10 cellular contexts compared by ENCODE assay signal in the genomic region with DNA sequence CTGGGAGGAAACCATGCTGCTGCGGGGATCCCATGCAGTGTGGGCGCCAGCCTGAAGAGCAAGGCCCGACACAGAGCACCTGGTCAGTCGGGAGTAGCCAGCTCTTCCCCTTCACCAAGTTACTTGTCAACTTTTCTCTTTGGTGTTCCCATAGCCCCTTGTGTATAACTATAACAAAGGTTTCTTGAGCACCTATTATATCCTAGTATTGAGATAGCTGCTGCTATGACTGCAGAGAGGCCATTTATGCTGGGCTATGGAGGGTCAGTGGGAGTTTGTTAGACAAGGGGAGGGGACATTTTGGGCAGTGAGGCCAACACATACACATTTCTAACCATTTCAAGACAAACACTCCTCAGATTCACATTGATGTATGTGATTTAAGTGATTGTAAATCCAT. TPM values are rescaled to one million over a fixed set of nuclear protein-coding genes. Genes with fewer than 3 reads are reported as not detected.
DNase-seq lines count a peak whose midpoint lies in the region; ATAC-seq and TF ChIP-seq lines count a peak whose summit lies in the region.
"Had no signal": no experiment of that assay in that cellular context is flagged by ENCODE, and none has a peak within 500 bp of the region (broad histone marks: within the 10 kb centered on the region; RNA-seq: fewer than 3 reads in every experiment).

No MANE protein-coding gene starts in this region.

- peaks cover 93% of the 10 kb centered on the region for H3K4me1 Mint-ChIP-seq in activated naive CD4-positive, alpha-beta T cell treated with anti-CD3 and anti-CD28 coated beads, Interleukin-2, amount 10 ng/mL, durations not matched to agents 7 days and 5 days
- H3K4me1 Mint-ChIP-seq in brain = peaks cover 86% of the 10 kb centered on the region

- no peak for DNase-seq in activated naive CD4-positive, alpha-beta T cell treated with anti-CD3 and anti-CD28 coated beads, Interleukin-2, amount 10 ng/mL, durations not matched to agents 7 days and 5 days
- DNase-seq in activated naive CD4-positive, alpha-beta T cell treated with anti-CD3 and anti-CD28 coated beads, Interleukin-2, amount 50 U/mL, for 72 hours (ENCODE audit: low spot score in 2 of 2) = no peak
- no peak for DNase-seq in transverse colon
- no peak for DNase-seq in aorta
- DNase-seq: effector CD4-positive, alpha-beta T cell; WERI-Rb-1 had no signal

- TF ChIP-seq EP300 in transverse colon (IDR thresholded peaks at IDR 0.05; ENCODE audit: low read depth) = no peak

- in situ Hi-C loops in transverse colon (cut with MboI; ENCODE audit: low pct_ligation_motif_present in 1 of 4, low pct_unique_long_range_greater_than_20kb in 1 of 4, low sequenced_read_pairs in 3 of 4) = no loop called here

- H3K36me3 Mint-ChIP-seq in activated naive CD4-positive, alpha-beta T cell treated with anti-CD3 and anti-CD28 coated beads, Interleukin-2, amount 10 ng/mL, durations not matched to agents 7 days and 5 days = peaks cover 15% of the 10 kb centered on the region
- peaks cover 6 to 35% of the 10 kb centered on the region in 2 donors for H3K36me3 Mint-ChIP-seq in activated naive CD4-positive, alpha-beta T cell treated with anti-CD3 and anti-CD28 coated beads, Interleukin-2, amount 50 U/mL, for 72 hours
- H3K36me3 Mint-ChIP-seq in brain = peaks cover 66% of the 10 kb centered on the region

- H3K4me3 Mint-ChIP-seq in activated naive CD4-positive, alpha-beta T cell treated with anti-CD3 and anti-CD28 coated beads, Interleukin-2, amount 10 ng/mL, durations not matched to agents 7 days and 5 days = no peak overlapping the region
- peak overlapping the region in 1 of 5 experiments; percentile 58 for H3K4me3 Mint-ChIP-seq in brain

- no peaks in the 10 kb centered on the region for H3K27me3 ChIP-seq in mucosa of stomach (ENCODE audit: control insufficient read depth, insufficient read depth, low read length)
- no peaks in the 10 kb centered on the region for H3K27me3 ChIP-seq in transverse colon
- H3K27me3 ChIP-seq in aorta (ENCODE audit: control insufficient read depth in 1 of 2, insufficient read depth in 2 of 2, low read length in 1 of 2) = no peaks in the 10 kb centered on the region

- TF ChIP-seq POLR2A in transverse colon (IDR thresholded peaks at IDR 0.05) = no peak

- H3K27ac ChIP-seq in transverse colon (peak overlapping the region; percentile 79 to 86 (median 84)), aorta (ENCODE audit: low read depth in 1 of 2, low read length in 2 of 2) (peak overlapping the region in 1 of 2 donors; percentile 87)
- H3K27ac ChIP-seq: WERI-Rb-1 had no signal

- no peak for ATAC-seq in activated naive CD4-positive, alpha-beta T cell treated with anti-CD3 and anti-CD28 coated beads, Interleukin-2, amount 50 U/mL, for 72 hours
- ATAC-seq in GM21619 (IDR thresholded peaks at IDR 0.05; ENCODE audit: unreplicated experiment) = no peak
- ATAC-seq in HG03097 (IDR thresholded peaks at IDR 0.05; ENCODE audit: low FRiP score, unreplicated experiment) = no peak
- no peak for ATAC-seq in aorta (ENCODE audit: low FRiP score)

- H3K4me1 ChIP-seq in mucosa of stomach (ENCODE audit: control insufficient read depth, insufficient read depth, low read length) (peaks cover 71% of the 10 kb centered on the region), transverse colon (peaks cover 32 to 95% (median 54%) of the 10 kb centered on the region in 4 donors), aorta (ENCODE audit: control insufficient read depth in 1 of 2, insufficient read depth in 2 of 2, low read length in 2 of 2) (peaks cover 2 to 6% of the 10 kb centered on the region in 2 donors)

- H3K27me3 Mint-ChIP-seq in activated naive CD4-positive, alpha-beta T cell treated with anti-CD3 and anti-CD28 coated beads, Interleukin-2, amount 10 ng/mL, durations not matched to agents 7 days and 5 days = no peaks in the 10 kb centered on the region
- peaks cover 5% of the 10 kb centered on the region for H3K27me3 Mint-ChIP-seq in brain

- peak overlapping the region; percentile 88 for H3K27ac Mint-ChIP-seq in activated naive CD4-positive, alpha-beta T cell treated with anti-CD3 and anti-CD28 coated beads, Interleukin-2, amount 10 ng/mL, durations not matched to agents 7 days and 5 days
- H3K27ac Mint-ChIP-seq in activated naive CD4-positive, alpha-beta T cell treated with anti-CD3 and anti-CD28 coated beads, Interleukin-2, amount 50 U/mL, for 72 hours = peak overlapping the region in 1 of 2 donors; percentile 74
- peak overlapping the region in 3 of 5 experiments; percentile 61 to 76 (median 74) for H3K27ac Mint-ChIP-seq in brain

- no peaks in the 10 kb centered on the region for H3K9me3 Mint-ChIP-seq in activated naive CD4-positive, alpha-beta T cell treated with anti-CD3 and anti-CD28 coated beads, Interleukin-2, amount 10 ng/mL, durations not matched to agents 7 days and 5 days
- H3K9me3 Mint-ChIP-seq in activated naive CD4-positive, alpha-beta T cell treated with anti-CD3 and anti-CD28 coated beads, Interleukin-2, amount 50 U/mL, for 72 hours = no peaks in the 10 kb centered on the region
- H3K9me3 Mint-ChIP-seq in brain = peaks cover 0 to 1% (median 0%) of the 10 kb centered on the region in 5 experiments

- CTCF ChIA-PET in activated naive CD4-positive, alpha-beta T cell treated with anti-CD3 and anti-CD28 coated beads, Interleukin-2, amount 10 ng/mL, durations not matched to agents 7 days and 5 days (lab: Charles Lee) = interaction anchor here (1.1 kb wide), 2 partner anchors 13 to 128 kb away, joined by 3 read pairs; no protein-coding TSS in a partner anchor

- H3K4me3 ChIP-seq in mucosa of stomach (ENCODE audit: low read length) (no peak overlapping the region), transverse colon (no peak overlapping the region), aorta (ENCODE audit: low read length in 2 of 2) (no peak overlapping the region)

- H3K9ac ChIP-seq in mucosa of stomach (ENCODE audit: low read length) = peak overlapping the region; percentile 28

- H3K9me3 ChIP-seq in mucosa of stomach (ENCODE audit: control insufficient read depth, low read length) (no peaks in the 10 kb centered on the region), transverse colon (no peaks in the 10 kb centered on the region), aorta (ENCODE audit: control insufficient read depth, low read length) (no peaks in the 10 kb centered on the region)

- intact Hi-C loops in transverse colon (cut with DNase I; ENCODE audit: low total_unique reads) (no loop called here), aorta (cut with DNase I) (loop anchor here in 1 of 2 donors (5.0 kb wide), 1 partner anchor 303 kb away; no protein-coding TSS in a partner anchor)

- TF ChIP-seq CTCF in brain (conservative IDR thresholded peaks at IDR 0.05) = no peak
- TF ChIP-seq CTCF in transverse colon (IDR thresholded peaks at IDR 0.05) = no peak

- WGBS in transverse colon (ENCODE audit: low coverage in 1 of 2), 2 donors = 81% methylated on average over 4 of the region's 4 CpGs; no CpG with 5 or more reads in 1 of the 2 donors
- 98% methylated on average over 4 of the region's 4 CpGs for WGBS in aorta, 2 donors

- H3K36me3 ChIP-seq in mucosa of stomach (ENCODE audit: control insufficient read depth, insufficient read depth, low read length) (no peaks in the 10 kb centered on the region), transverse colon (no peaks in the 10 kb centered on the region), aorta (ENCODE audit: control insufficient read depth in 1 of 2, insufficient read depth in 2 of 2, low read length in 1 of 2) (no peaks in the 10 kb centered on the region)
- H3K36me3 ChIP-seq: WERI-Rb-1 had no signal

RNA-seq across cellular contexts. Expression of gene HK2, which starts 10.8 kb away (rescaled TPM):
- 10 to 100 TPM; 18.5 to 84.5 TPM for total RNA-seq in activated naive CD4-positive, alpha-beta T cell treated with anti-CD3 and anti-CD28 coated beads, Interleukin-2, amount 50 U/mL, for 72 hours
- polyA plus RNA-seq in brain (ENCODE audit: insufficient read depth, low read depth, low replicate concordance) = 2.5 TPM
- total RNA-seq in transverse colon = 100 to 1,000 TPM; 104 to 175 (median 131) TPM
- total RNA-seq in aorta = 10 to 100 TPM; 23.5 to 26.4 TPM
- polyA plus RNA-seq in aorta = 1 to 10 TPM; 1.1 to 4.3 TPM
